In the genomic region with DNA sequence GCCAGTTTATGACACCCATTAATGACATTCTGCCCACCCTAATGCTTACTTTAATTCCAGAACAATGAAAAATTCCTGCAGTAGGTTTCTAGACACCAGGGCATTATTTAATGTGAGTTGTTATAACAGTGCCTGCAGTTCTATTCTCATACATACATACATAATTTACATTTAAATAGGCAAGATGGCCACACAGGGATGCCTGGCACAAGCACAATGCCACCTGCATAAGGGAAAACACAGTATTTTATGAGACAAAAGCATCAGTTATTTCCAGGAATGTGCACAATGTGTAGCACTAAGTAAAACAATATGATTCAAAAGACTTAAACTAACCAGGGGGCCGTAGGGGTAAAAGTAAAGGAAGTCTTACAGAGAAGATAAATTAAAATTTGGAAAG, we compare ENCODE assay signal across 29 cellular contexts.
"Had no signal": no experiment of that assay in that cellular context is flagged by ENCODE, and none has a peak within 500 bp of the region (broad histone marks: within the 10 kb centered on the region; RNA-seq: fewer than 3 reads in every experiment).

No MANE protein-coding gene starts in this region.

- DNase-seq: activated CD4-positive, alpha-beta memory T cell treated with anti-CD3 and anti-CD28 coated beads, Interleukin-2, amount 10 ng/mL, durations not matched to agents 7 days and 5 days; activated CD4-positive, alpha-beta T cell treated with anti-CD3 and anti-CD28 coated beads for 36 hours; activated CD4-positive, alpha-beta T cell treated with anti-CD3 and anti-CD28 coated beads, Interleukin-2, amount 10 ng/mL, durations not matched to agents 24 days and 14 days; activated CD4-positive, CD25-positive, alpha-beta regulatory T cell; activated CD4-positive, CD25-positive, alpha-beta regulatory T cell treated with anti-CD3 and anti-CD28 coated beads, Interleukin-2, amount 50 U/mL, for 72 hours; activated CD8-positive, alpha-beta memory T cell treated with anti-CD3 and anti-CD28 coated beads, Interleukin-2, amount 50 U/mL, for 48 hours; activated effector memory CD4-positive, alpha-beta T cell treated with Interleukin-2 at 50 U/mL for 16 hours; activated gamma-delta T cell treated with Interleukin-2 at 50 U/mL for 16 hours; activated naive CD4-positive, alpha-beta T cell treated with anti-CD3 and anti-CD28 coated beads, Interleukin-2, amount 50 U/mL, for 16 hours; activated naive CD4-positive, alpha-beta T cell treated with Interleukin-2 at 50 U/mL for 16 hours; activated T-cell treated with anti-CD3 and anti-CD28 coated beads for 4 hours; activated T-cell treated with anti-CD3 and anti-CD28 coated beads, Interleukin-2, amount 50 U/mL, for 24 hours; amygdala; aorta; body of pancreas; caudate nucleus; cerebellar nuclear complex; colonic mucosa; effector CD8-positive, alpha-beta T cell; foreskin fibroblast; head of caudate nucleus; T-helper 1 cell; T-helper 17 cell; T1000; WERI-Rb-1 had no signal

- H3K27ac ChIP-seq: body of pancreas, colonic mucosa, WERI-Rb-1 had no signal

- H3K27me3 ChIP-seq: body of pancreas, colonic mucosa had no signal

- H3K4me3 ChIP-seq: body of pancreas, colonic mucosa had no signal

- H3K9me3 Mint-ChIP-seq: activated CD4-positive, alpha-beta memory T cell treated with anti-CD3 and anti-CD28 coated beads, Interleukin-2, amount 10 ng/mL, durations not matched to agents 7 days and 5 days had no signal

- ATAC-seq: activated CD4-positive, alpha-beta T cell treated with anti-CD3 and anti-CD28 coated beads for 36 hours; activated T-helper 17 cell treated with anti-CD3 and anti-CD28 coated beads, Interleukin-2, amount 50 U/mL, for 72 hours; body of pancreas; esophagus mucosa; T-helper 17 cell had no signal

- H3K27ac Mint-ChIP-seq: activated CD4-positive, alpha-beta memory T cell treated with anti-CD3 and anti-CD28 coated beads, Interleukin-2, amount 10 ng/mL, durations not matched to agents 7 days and 5 days; activated CD4-positive, alpha-beta T cell treated with anti-CD3 and anti-CD28 coated beads for 36 hours; activated CD4-positive, alpha-beta T cell treated with anti-CD3 and anti-CD28 coated beads, Interleukin-2, amount 10 ng/mL, durations not matched to agents 24 days and 14 days; activated naive CD8-positive, alpha-beta T cell; activated T-cell treated with anti-CD3 and anti-CD28 coated beads, Interleukin-2, amount 50 U/mL, for 24 hours; activated T-helper 17 cell treated with anti-CD3 and anti-CD28 coated beads, Interleukin-2, amount 50 U/mL, for 72 hours; T-helper 17 cell; T-helper 2 cell treated with Interferon-gamma antibody and Interleukin-4, amounts not matched to agents 5 μg/mL and 100 μg/mL, for 36 hours had no signal

- H3K4me1 ChIP-seq: body of pancreas, colonic mucosa had no signal

- H3K36me3 ChIP-seq: colonic mucosa, WERI-Rb-1 had no signal

- H3K9me3 ChIP-seq: body of pancreas, colonic mucosa had no signal

- H3K4me1 Mint-ChIP-seq: activated CD4-positive, alpha-beta memory T cell treated with anti-CD3 and anti-CD28 coated beads, Interleukin-2, amount 10 ng/mL, durations not matched to agents 7 days and 5 days; activated CD4-positive, alpha-beta T cell treated with anti-CD3 and anti-CD28 coated beads for 36 hours; activated CD4-positive, alpha-beta T cell treated with anti-CD3 and anti-CD28 coated beads, Interleukin-2, amount 10 ng/mL, durations not matched to agents 24 days and 14 days; activated T-helper 17 cell treated with anti-CD3 and anti-CD28 coated beads, Interleukin-2, amount 50 U/mL, for 72 hours; T-helper 17 cell had no signal

- H3K36me3 Mint-ChIP-seq: activated naive CD8-positive, alpha-beta T cell had no signal

- H3K4me3 Mint-ChIP-seq: activated CD4-positive, alpha-beta memory T cell treated with anti-CD3 and anti-CD28 coated beads, Interleukin-2, amount 10 ng/mL, durations not matched to agents 7 days and 5 days; activated CD4-positive, alpha-beta T cell treated with anti-CD3 and anti-CD28 coated beads for 36 hours; activated CD4-positive, alpha-beta T cell treated with anti-CD3 and anti-CD28 coated beads, Interleukin-2, amount 10 ng/mL, durations not matched to agents 24 days and 14 days; activated naive CD8-positive, alpha-beta T cell; activated T-cell treated with anti-CD3 and anti-CD28 coated beads, Interleukin-2, amount 50 U/mL, for 24 hours; activated T-helper 17 cell treated with anti-CD3 and anti-CD28 coated beads, Interleukin-2, amount 50 U/mL, for 72 hours; T-helper 17 cell; T-helper 2 cell treated with Interferon-gamma antibody and Interleukin-4, amounts not matched to agents 5 μg/mL and 100 μg/mL, for 36 hours had no signal

- H3K27me3 Mint-ChIP-seq: activated CD4-positive, alpha-beta memory T cell treated with anti-CD3 and anti-CD28 coated beads, Interleukin-2, amount 10 ng/mL, durations not matched to agents 7 days and 5 days; activated CD4-positive, alpha-beta T cell treated with anti-CD3 and anti-CD28 coated beads for 36 hours; activated CD4-positive, alpha-beta T cell treated with anti-CD3 and anti-CD28 coated beads, Interleukin-2, amount 10 ng/mL, durations not matched to agents 24 days and 14 days; activated naive CD8-positive, alpha-beta T cell; activated T-cell treated with anti-CD3 and anti-CD28 coated beads, Interleukin-2, amount 50 U/mL, for 24 hours; activated T-helper 17 cell treated with anti-CD3 and anti-CD28 coated beads, Interleukin-2, amount 50 U/mL, for 72 hours; T-helper 17 cell had no signal
